ENCODE assay signal across 14 cellular contexts in the genomic region with DNA sequence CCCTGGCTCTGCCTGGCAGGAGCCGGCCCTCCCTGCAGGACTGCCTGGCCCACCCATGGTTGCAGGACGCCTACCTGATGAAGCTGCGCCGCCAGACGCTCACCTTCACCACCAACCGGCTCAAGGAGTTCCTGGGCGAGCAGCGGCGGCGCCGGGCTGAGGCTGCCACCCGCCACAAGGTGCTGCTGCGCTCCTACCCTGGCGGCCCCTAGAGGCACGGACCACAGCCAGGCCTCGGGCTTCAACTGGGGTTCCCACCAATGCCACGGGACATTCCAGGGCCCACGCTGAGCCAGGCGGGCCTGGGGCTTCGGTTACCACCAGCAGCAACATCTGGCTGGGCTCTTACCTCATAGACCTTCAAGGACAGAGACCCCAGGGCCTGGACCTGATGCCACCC. TPM values are rescaled to one million over a fixed set of nuclear protein-coding genes. Genes with fewer than 3 reads are reported as not detected.
DNase-seq lines count a peak whose midpoint lies in the region; TF ChIP-seq lines count a peak whose summit lies in the region.
"Had no signal": no experiment of that assay in that cellular context is flagged by ENCODE, and none has a peak within 500 bp of the region (broad histone marks: within the 10 kb centered on the region; RNA-seq: fewer than 3 reads in every experiment).

No MANE protein-coding gene starts in this region.

- no peaks in the 10 kb centered on the region for H3K36me3 ChIP-seq in GM06990 (ENCODE audit: control insufficient read depth, insufficient read depth, low read length)
- no peaks in the 10 kb centered on the region for H3K36me3 ChIP-seq in MM.1S (replicated peaks; ENCODE audit: insufficient read depth, low read length)
- H3K36me3 ChIP-seq in neuronal stem cell (replicated peaks in 1 of 2; ENCODE audit: control insufficient read depth in 2 of 2, insufficient read depth in 2 of 2, low read length in 2 of 2) = no peaks in the 10 kb centered on the region

- H2BK5ac ChIP-seq in neuronal stem cell (ENCODE audit: low read length) = no peak overlapping the region

- H2AK5ac ChIP-seq in neuronal stem cell (ENCODE audit: low read depth, low read length) = peak overlapping the region; percentile 81

- DNase-seq in GM06990 (ENCODE audit: extremely low read depth, insufficient read length) (no peak), MM.1S (no peak), endothelial cell (ENCODE audit: low spot score) (no peak), neuronal stem cell (ENCODE audit: low spot score) (no peak), NCI-H128 (lab: John Stamatoyannopoulos, UW; ENCODE audit: unreplicated experiment) (no peak), NOMO-1 treated with DMSO at 0.1 percent for 48 hours (lab: John Stamatoyannopoulos, UW; ENCODE audit: unreplicated experiment) (no peak), T-helper 9 cell (no peak)
- DNase-seq: KBM-7, NCI-H1092, NCI-H1694, NCI-H446 treated with DMSO at 0.1 percent for 48 hours, NCI-H748 treated with DMSO at 0.1 percent for 48 hours, SHP77 had no signal

- peak overlapping the region; percentile 62 for H3K23ac ChIP-seq in neuronal stem cell (ENCODE audit: low read depth, low read length, poor library complexity)

- H3K4ac ChIP-seq in neuronal stem cell (ENCODE audit: low read length) = no peak overlapping the region

- no peak overlapping the region for H2BK120ac ChIP-seq in neuronal stem cell (ENCODE audit: low read depth, low read length)

- peak overlapping the region; percentile 46 for H3K18ac ChIP-seq in neuronal stem cell (ENCODE audit: low read length)

- no peaks in the 10 kb centered on the region for H3K79me2 ChIP-seq in MM.1S (ENCODE audit: low read length)

- no peak overlapping the region for H3K4me3 ChIP-seq in GM06990 (replicated peaks; ENCODE audit: low read depth, low read length)
- H3K4me3 ChIP-seq in MM.1S (ENCODE audit: low read length) = no peak overlapping the region
- H3K4me3 ChIP-seq in neuronal stem cell (ENCODE audit: low read length in 2 of 2) = no peak overlapping the region

- H4K20me1 ChIP-seq in MM.1S (ENCODE audit: insufficient read depth, low read length) = no peaks in the 10 kb centered on the region

- no peaks in the 10 kb centered on the region for H3K9me3 ChIP-seq in MM.1S (replicated peaks; ENCODE audit: insufficient read depth, low read length)
- H3K9me3 ChIP-seq in neuronal stem cell (replicated peaks in 1 of 2; ENCODE audit: control insufficient read depth in 2 of 2, insufficient read depth in 1 of 2, low read depth in 1 of 2, low read length in 2 of 2) = no peaks in the 10 kb centered on the region

- no CpG with 5 or more reads among the region's 20 CpGs for WGBS in neuronal stem cell (ENCODE audit: extremely low coverage in 2 of 2, insufficient read length in 2 of 2, insufficient replicate concordance in 1 of 2), 2 donors

- H3K79me1 ChIP-seq in neuronal stem cell (ENCODE audit: low read depth, low read length) = no peaks in the 10 kb centered on the region

- H3F3A ChIP-seq in MM.1S (ENCODE audit: insufficient read depth, low read length) = no peaks in the 10 kb centered on the region

- H3K9ac ChIP-seq in MM.1S (ENCODE audit: low read length) = no peak overlapping the region
- H3K9ac ChIP-seq in neuronal stem cell (ENCODE audit: low read depth, low read length, poor library complexity) = no peak overlapping the region

- H3K4me1 Mint-ChIP-seq in endothelial cell (ENCODE audit: unreplicated experiment) = peaks cover 5% of the 10 kb centered on the region

- TF ChIP-seq CTCF in GM06990 (IDR thresholded peaks at IDR 0.05; ENCODE audit: insufficient read depth, low read length, poor library complexity, severe bottlenecking) (peak; percentile 4), MM.1S (IDR thresholded peaks at IDR 0.05; ENCODE audit: low read length) (peak; percentile 23), endothelial cell (IDR thresholded peaks at IDR 0.05; ENCODE audit: unreplicated experiment) (peak; percentile 7)

- H3K4me2 ChIP-seq in MM.1S (ENCODE audit: low read depth, low read length) (no peak overlapping the region), neuronal stem cell (ENCODE audit: insufficient read depth, low read length, poor library complexity, severe bottlenecking) (no peak overlapping the region)

- H3K27me3 ChIP-seq in GM06990 (replicated peaks; ENCODE audit: control insufficient read depth, insufficient read depth, low read length) (no peaks in the 10 kb centered on the region; the same call in 1 of the 2 replicates), MM.1S (replicated peaks; ENCODE audit: insufficient read depth, low read length) (peaks cover 97% of the 10 kb centered on the region), neuronal stem cell (ENCODE audit: control insufficient read depth in 3 of 3, insufficient read depth in 3 of 3, low read depth in 1 of 3, low read length in 3 of 3) (peaks cover 15 to 73% (median 52%) of the 10 kb centered on the region in 3 experiments)

- peaks cover 19% of the 10 kb centered on the region for H3K27me3 Mint-ChIP-seq in endothelial cell (ENCODE audit: unreplicated experiment)

- H2BK15ac ChIP-seq in neuronal stem cell (ENCODE audit: low read length) = peak overlapping the region; percentile 54

- no peak overlapping the region for H3K27ac ChIP-seq in MM.1S (ENCODE audit: low read length)
- no peak overlapping the region for H3K27ac ChIP-seq in neuronal stem cell (replicated peaks; ENCODE audit: low read length)

- H4K8ac ChIP-seq in neuronal stem cell (ENCODE audit: low read depth, low read length) = no peak overlapping the region

- no peaks in the 10 kb centered on the region for H3K9me3 Mint-ChIP-seq in endothelial cell (ENCODE audit: unreplicated experiment)

- peaks cover 4% of the 10 kb centered on the region for H3K36me3 Mint-ChIP-seq in endothelial cell (ENCODE audit: low read depth, unreplicated experiment)

- no peak overlapping the region for H3K27ac Mint-ChIP-seq in endothelial cell (ENCODE audit: unreplicated experiment)

- no peak overlapping the region for H3K14ac ChIP-seq in neuronal stem cell (ENCODE audit: low read length)

- H3K4me3 Mint-ChIP-seq in endothelial cell (ENCODE audit: unreplicated experiment) = no peak overlapping the region

- H3K4me1 ChIP-seq in MM.1S (ENCODE audit: low read length) = no peaks in the 10 kb centered on the region
- H3K4me1 ChIP-seq in neuronal stem cell (ENCODE audit: control insufficient read depth in 2 of 2, insufficient read depth in 1 of 2, low read depth in 1 of 2, low read length in 2 of 2) = peaks cover 0 to 5% of the 10 kb centered on the region in 2 donors

- H4K91ac ChIP-seq in neuronal stem cell (ENCODE audit: low read depth, low read length, poor library complexity) = no peak overlapping the region

- no peaks in the 10 kb centered on the region for H3K9me2 ChIP-seq in MM.1S (replicated peaks; ENCODE audit: insufficient read depth, low read length)

- H2AFZ ChIP-seq in MM.1S (ENCODE audit: low read length) = no peak overlapping the region
- H2AFZ ChIP-seq in neuronal stem cell (ENCODE audit: low read length) = no peak overlapping the region

- H2BK12ac ChIP-seq in neuronal stem cell (ENCODE audit: low read length) = peak overlapping the region; percentile 30

RNA-seq across cellular contexts. Expression of a gene that starts 6.1 kb away (rescaled TPM):
- total RNA-seq in endothelial cell (ENCODE audit: unreplicated experiment) = 30.2 TPM
- 11.1 TPM for polyA plus RNA-seq in neuronal stem cell (2013, experiment 1 of 2)
- 10.9 TPM for polyA plus RNA-seq in neuronal stem cell (2013, experiment 2 of 2)

RNA-seq across cellular contexts. Expression of a gene that starts 21.7 kb away (rescaled TPM):
- total RNA-seq in endothelial cell (ENCODE audit: unreplicated experiment) = 1.6 TPM
- 0.14 TPM for polyA plus RNA-seq in neuronal stem cell (2013, experiment 1 of 2)
- polyA plus RNA-seq in neuronal stem cell (2013, experiment 2 of 2) = 0.15 TPM
- polyA plus RNA-seq: AG04450 had no signal

RNA-seq across cellular contexts. Expression of a gene that starts 51.0 kb away (rescaled TPM):
- 4.1 TPM for total RNA-seq in endothelial cell (ENCODE audit: unreplicated experiment)
- 12.6 TPM for polyA plus RNA-seq in neuronal stem cell (2013, experiment 1 of 2)
- 12.8 TPM for polyA plus RNA-seq in neuronal stem cell (2013, experiment 2 of 2)

RNA-seq across cellular contexts. Expression of a gene that starts 51.3 kb away (rescaled TPM):
- total RNA-seq in endothelial cell (ENCODE audit: unreplicated experiment) = not detected
- 2.7 TPM for polyA plus RNA-seq in neuronal stem cell (2013, experiment 1 of 2)
- 1.8 TPM for polyA plus RNA-seq in neuronal stem cell (2013, experiment 2 of 2)

RNA-seq across cellular contexts. Expression of a gene that starts 57.9 kb away (rescaled TPM):
- total RNA-seq in endothelial cell (ENCODE audit: unreplicated experiment) = 6.1 TPM
- polyA plus RNA-seq in neuronal stem cell (2013, experiment 1 of 2) = 24.0 TPM
- 23.9 TPM for polyA plus RNA-seq in neuronal stem cell (2013, experiment 2 of 2)
